Comparison of ENCODE assay signal across 15 cellular contexts in the genomic region with DNA sequence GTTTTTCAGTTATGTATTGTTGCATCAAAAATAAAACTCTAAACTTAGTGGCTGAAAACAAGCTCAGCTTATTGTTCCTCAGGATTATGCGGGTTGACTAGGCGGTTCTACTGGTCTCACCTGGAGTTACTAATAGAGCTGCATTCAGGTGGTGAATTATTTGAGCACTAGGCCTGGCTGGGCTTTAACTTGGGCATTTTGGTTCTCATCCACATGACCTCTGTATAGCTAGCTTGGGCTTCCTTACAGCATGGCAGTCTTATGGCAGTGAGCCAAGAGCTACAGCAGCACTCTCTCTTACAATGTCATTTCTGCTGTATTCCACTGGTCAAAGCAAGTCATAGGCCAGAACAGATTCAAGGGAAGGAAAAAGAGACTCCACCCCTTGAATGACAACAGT. TPM values are rescaled to one million over a fixed set of nuclear protein-coding genes. Genes with fewer than 3 reads are reported as not detected.
DNase-seq lines count a peak whose midpoint lies in the region; ATAC-seq and TF ChIP-seq lines count a peak whose summit lies in the region.
"Had no signal": no experiment of that assay in that cellular context is flagged by ENCODE, and none has a peak within 500 bp of the region (broad histone marks: within the 10 kb centered on the region; RNA-seq: fewer than 3 reads in every experiment).

No MANE protein-coding gene starts in this region.

- H3K4me3 ChIP-seq in GM23338 (peak overlapping the region; percentile 97), adrenal gland (peak overlapping the region in 1 of 4 donors; percentile 74)

- ATAC-seq in GM23338: no peak
- no peak for ATAC-seq in omental fat pad (ENCODE audit: low FRiP score)
- ATAC-seq: activated T-cell treated with anti-CD3 and anti-CD28 coated beads, Interleukin-2, amount 50 U/mL, for 72 hours; naive thymus-derived CD8-positive, alpha-beta T cell had no signal

- intact Hi-C loops in adrenal gland (cut with DNase I): loop anchor here in 1 of 2 donors (10.0 kb wide), 1 partner anchor 72 kb away; no protein-coding TSS in a partner anchor

- H3K27me3 ChIP-seq in GM23338 (ENCODE audit: insufficient read depth) (no peaks in the 10 kb centered on the region), adrenal gland (no peaks in the 10 kb centered on the region)
- H3K27me3 ChIP-seq: breast epithelium, uterus had no signal

- no peaks in the 10 kb centered on the region for H3F3A ChIP-seq in GM23338 (replicated peaks; ENCODE audit: low read depth)

- no peak for TF ChIP-seq POLR2A in adrenal gland (IDR thresholded peaks at IDR 0.05)

- H3K9me3 Mint-ChIP-seq in GM23338: no peaks in the 10 kb centered on the region
- peaks cover 2% of the 10 kb centered on the region for H3K9me3 Mint-ChIP-seq in glutamatergic neuron (ENCODE audit: unreplicated experiment)

- peaks cover 22% of the 10 kb centered on the region for H3K36me3 Mint-ChIP-seq in GM23338 (ENCODE audit: low read depth)
- no peaks in the 10 kb centered on the region for H3K36me3 Mint-ChIP-seq in glutamatergic neuron (ENCODE audit: unreplicated experiment)

- H3K27ac ChIP-seq in GM23338 (ENCODE audit: low read depth) (no peak overlapping the region), adrenal gland (no peak overlapping the region)
- H3K27ac ChIP-seq: breast epithelium, uterus, WERI-Rb-1 had no signal

- peaks cover 14% of the 10 kb centered on the region for H3K4me1 ChIP-seq in GM23338 (ENCODE audit: insufficient read depth)
- peaks cover 0 to 17% of the 10 kb centered on the region in 2 donors for H3K4me1 ChIP-seq in adrenal gland (replicated peaks in 1 of 2)
- H3K4me1 ChIP-seq: breast epithelium, uterus had no signal

- H3K79me2 ChIP-seq in GM23338 (replicated peaks; ENCODE audit: insufficient read depth): peaks cover 21% of the 10 kb centered on the region

- no peak overlapping the region for H2AFZ ChIP-seq in GM23338

- H3K4me3 Mint-ChIP-seq in GM23338 (peak overlapping the region; percentile 98), glutamatergic neuron (ENCODE audit: unreplicated experiment) (peak overlapping the region; percentile 97)

- no peak for TF ChIP-seq CTCF in GM23338 (conservative IDR thresholded peaks at IDR 0.05; ENCODE audit: low read depth in 2 of 2)
- no peak for TF ChIP-seq CTCF in glutamatergic neuron (IDR thresholded peaks at IDR 0.05; ENCODE audit: partially characterized antibody, unreplicated experiment)
- no peak for TF ChIP-seq CTCF in adrenal gland (IDR thresholded peaks at IDR 0.05)
- TF ChIP-seq CTCF in omental fat pad (IDR thresholded peaks at IDR 0.05): no peak

- WGBS in adrenal gland, 4 donors: 97 to 100% (median 99%) methylated on average over 2 of the region's 2 CpGs

- DNase-seq in GM23338 (ENCODE audit: low spot score) (no peak), OCI-M1 (lab: John Stamatoyannopoulos, UW) (peak; percentile 50), glutamatergic neuron (no peak), adrenal gland (no peak), NCI-H524 treated with DMSO at 0.1 percent for 48 hours (lab: John Stamatoyannopoulos, UW) (no peak), omental fat pad (ENCODE audit: low spot score) (no peak)
- DNase-seq: activated T-cell treated with anti-CD3 and anti-CD28 coated beads, Interleukin-2, amount 50 U/mL, for 72 hours; CD8-positive, alpha-beta memory T cell; islet precursor cell; naive thymus-derived CD8-positive, alpha-beta T cell; NCI-H446; SHP77; uterus; WERI-Rb-1 had no signal

- H3K27me3 Mint-ChIP-seq in GM23338 (ENCODE audit: insufficient read depth, low read depth, poor library complexity): no peaks in the 10 kb centered on the region
- H3K27me3 Mint-ChIP-seq in glutamatergic neuron (ENCODE audit: unreplicated experiment): no peaks in the 10 kb centered on the region

- no peaks in the 10 kb centered on the region for H3K9me2 ChIP-seq in GM23338 (ENCODE audit: insufficient read depth)

- H3K9me3 ChIP-seq in adrenal gland (replicated peaks in 1 of 3): no peaks in the 10 kb centered on the region
- H3K9me3 ChIP-seq: breast epithelium, uterus had no signal

- H4K20me1 ChIP-seq in GM23338 (replicated peaks; ENCODE audit: insufficient read depth): no peaks in the 10 kb centered on the region; the same call in 1 of the 2 replicates

- H3K36me3 ChIP-seq in GM23338 (ENCODE audit: insufficient read depth) (peaks cover 25% of the 10 kb centered on the region; the same call in 1 of the 2 replicates), adrenal gland (replicated peaks in 1 of 2) (peaks cover 0 to 25% of the 10 kb centered on the region in 2 donors)
- H3K36me3 ChIP-seq: breast epithelium, uterus had no signal

- H3K4me2 ChIP-seq in GM23338: peak overlapping the region; percentile 91

- peaks cover 13% of the 10 kb centered on the region for H3K4me1 Mint-ChIP-seq in GM23338
- H3K4me1 Mint-ChIP-seq in glutamatergic neuron (ENCODE audit: low read depth, unreplicated experiment): peaks cover 6% of the 10 kb centered on the region

- H3K27ac Mint-ChIP-seq in GM23338: no peak overlapping the region
- no peak overlapping the region for H3K27ac Mint-ChIP-seq in glutamatergic neuron (ENCODE audit: unreplicated experiment)
- H3K27ac Mint-ChIP-seq: activated T-cell treated with anti-CD3 and anti-CD28 coated beads, Interleukin-2, amount 50 U/mL, for 72 hours; CD8-positive, alpha-beta memory T cell; naive thymus-derived CD8-positive, alpha-beta T cell had no signal

RNA-seq across cellular contexts. Expression of a gene that starts 1.6 kb away (rescaled TPM):
- 8.4 and 10.5 TPM in 2 replicates for total RNA-seq in GM23338 (2014; rRNA removed; shearing (Covaris generic))
- polyA plus RNA-seq in GM23338 (2016; fragmentation: Nextera tagmentation; extraction: Ambion mirVana) (6.0 and 7.5 TPM in 2 replicates), adrenal gland (1 to 10 TPM; 2.5 to 7.9 (median 4.4) TPM)
- total RNA-seq in glutamatergic neuron (ENCODE audit: unreplicated experiment) (18.1 TPM), adrenal gland (1 to 10 TPM; 1.1 to 5.5 (median 3.0) TPM), omental fat pad (1 to 10 TPM; 3.0 to 5.4 (median 4.4) TPM)

RNA-seq across cellular contexts. Expression of a gene that starts 16.0 kb away (rescaled TPM):
- total RNA-seq in GM23338 (2014; rRNA removed; shearing (Covaris generic)): 10.2 and 13.0 TPM in 2 replicates
- polyA plus RNA-seq in GM23338 (2016; fragmentation: Nextera tagmentation; extraction: Ambion mirVana) (3.5 and 6.5 TPM in 2 replicates), adrenal gland (10 to 100 TPM; 12.9 to 21.9 (median 19.0) TPM)
- total RNA-seq in glutamatergic neuron (ENCODE audit: unreplicated experiment) (24.8 TPM), adrenal gland (10 to 100 TPM in 7 of 8 donors, 1 to 10 TPM in 1; 7.2 to 24.0 (median 16.1) TPM), omental fat pad (10 to 100 TPM; 11.4 to 19.5 (median 14.8) TPM)

RNA-seq across cellular contexts. Expression of a gene that starts 23.8 kb away (rescaled TPM):
- total RNA-seq in GM23338 (2014; rRNA removed; shearing (Covaris generic)): 0.16 and 1.6 TPM in 2 replicates
- 2.9 and 3.2 TPM in 2 replicates for polyA plus RNA-seq in GM23338 (2016; fragmentation: Nextera tagmentation; extraction: Ambion mirVana)
- 0.69 TPM for total RNA-seq in glutamatergic neuron (ENCODE audit: unreplicated experiment)
- 1 to 10 TPM in 5 of 8 donors, under 1 TPM in 2, not detected in 1; 0.37 to 1.8 (median 1.3) TPM for total RNA-seq in adrenal gland
- 1 to 10 TPM; 2.2 to 3.4 (median 2.3) TPM for polyA plus RNA-seq in adrenal gland
- 1 to 10 TPM; 1.3 to 4.4 (median 2.4) TPM for total RNA-seq in omental fat pad
- polyA plus RNA-seq: CD8-positive, alpha-beta memory T cell had no signal

RNA-seq across cellular contexts. Expression of a gene that starts 30.9 kb away (rescaled TPM):
- total RNA-seq in GM23338 (2014; rRNA removed; shearing (Covaris generic)): 5.7 and 5.9 TPM in 2 replicates
- polyA plus RNA-seq in GM23338 (2016; fragmentation: Nextera tagmentation; extraction: Ambion mirVana) (2.8 and 3.1 TPM in 2 replicates), adrenal gland (1 to 10 TPM; 3.6 to 4.3 (median 4.2) TPM)
- total RNA-seq in glutamatergic neuron (ENCODE audit: unreplicated experiment) (7.7 TPM), adrenal gland (1 to 10 TPM; 1.5 to 7.3 (median 4.6) TPM), omental fat pad (1 to 10 TPM; 1.3 to 6.0 (median 3.2) TPM)

RNA-seq across cellular contexts. Expression of a gene that starts 53.0 kb away (rescaled TPM):
- total RNA-seq in GM23338 (2014; rRNA removed; shearing (Covaris generic)): 4.7 and 12.1 TPM in 2 replicates
- polyA plus RNA-seq in GM23338 (2016; fragmentation: Nextera tagmentation; extraction: Ambion mirVana) (2.8 and 3.1 TPM in 2 replicates), adrenal gland (1 to 10 TPM; 3.7 to 7.9 (median 4.3) TPM)
- total RNA-seq in glutamatergic neuron (ENCODE audit: unreplicated experiment) (6.9 TPM), adrenal gland (10 to 100 TPM in 4 of 8 donors, 1 to 10 TPM in 4; 2.3 to 13.5 (median 9.8) TPM), omental fat pad (10 to 100 TPM in 2 of 4 donors, 1 to 10 TPM in 2; 1.7 to 12.7 (median 9.3) TPM)
